ENCODE assay signal across 1 cellular context in genomic region chr11:118251858-118252652, GRCh38.
TF ChIP-seq lines count a peak whose summit lies in the region.

MPZL3 (minus strand) TSS chr11:118252365; CDS start chr11:118252294, 71 bp downstream.

TF ChIP-seq in HepG2, 621 proteins besides CTCF, POLR2A, EP300 and RAD21 (continued from another document and continues in another):
- TF ChIP-seq, protein P1, sequence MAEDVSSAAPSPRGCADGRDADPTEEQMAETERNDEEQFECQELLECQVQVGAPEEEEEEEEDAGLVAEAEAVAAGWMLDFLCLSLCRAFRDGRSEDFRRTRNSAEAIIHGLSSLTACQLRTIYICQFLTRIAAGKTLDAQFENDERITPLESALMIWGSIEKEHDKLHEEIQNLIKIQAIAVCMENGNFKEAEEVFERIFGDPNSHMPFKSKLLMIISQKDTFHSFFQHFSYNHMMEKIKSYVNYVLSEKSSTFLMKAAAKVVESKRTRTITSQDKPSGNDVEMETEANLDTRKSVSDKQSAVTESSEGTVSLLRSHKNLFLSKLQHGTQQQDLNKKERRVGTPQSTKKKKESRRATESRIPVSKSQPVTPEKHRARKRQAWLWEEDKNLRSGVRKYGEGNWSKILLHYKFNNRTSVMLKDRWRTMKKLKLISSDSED (CRISPR knock-in tag; IDR thresholded peaks at IDR 0.05), result no peak
- 0 out of 2 replicates have a peak, but pooled peaks have one; percentile 71 for TF ChIP-seq SMAD1 (CRISPR knock-in tag; IDR thresholded peaks at IDR 0.05; ENCODE audit: borderline replicate concordance, low read depth)
- TF ChIP-seq, protein P2, sequence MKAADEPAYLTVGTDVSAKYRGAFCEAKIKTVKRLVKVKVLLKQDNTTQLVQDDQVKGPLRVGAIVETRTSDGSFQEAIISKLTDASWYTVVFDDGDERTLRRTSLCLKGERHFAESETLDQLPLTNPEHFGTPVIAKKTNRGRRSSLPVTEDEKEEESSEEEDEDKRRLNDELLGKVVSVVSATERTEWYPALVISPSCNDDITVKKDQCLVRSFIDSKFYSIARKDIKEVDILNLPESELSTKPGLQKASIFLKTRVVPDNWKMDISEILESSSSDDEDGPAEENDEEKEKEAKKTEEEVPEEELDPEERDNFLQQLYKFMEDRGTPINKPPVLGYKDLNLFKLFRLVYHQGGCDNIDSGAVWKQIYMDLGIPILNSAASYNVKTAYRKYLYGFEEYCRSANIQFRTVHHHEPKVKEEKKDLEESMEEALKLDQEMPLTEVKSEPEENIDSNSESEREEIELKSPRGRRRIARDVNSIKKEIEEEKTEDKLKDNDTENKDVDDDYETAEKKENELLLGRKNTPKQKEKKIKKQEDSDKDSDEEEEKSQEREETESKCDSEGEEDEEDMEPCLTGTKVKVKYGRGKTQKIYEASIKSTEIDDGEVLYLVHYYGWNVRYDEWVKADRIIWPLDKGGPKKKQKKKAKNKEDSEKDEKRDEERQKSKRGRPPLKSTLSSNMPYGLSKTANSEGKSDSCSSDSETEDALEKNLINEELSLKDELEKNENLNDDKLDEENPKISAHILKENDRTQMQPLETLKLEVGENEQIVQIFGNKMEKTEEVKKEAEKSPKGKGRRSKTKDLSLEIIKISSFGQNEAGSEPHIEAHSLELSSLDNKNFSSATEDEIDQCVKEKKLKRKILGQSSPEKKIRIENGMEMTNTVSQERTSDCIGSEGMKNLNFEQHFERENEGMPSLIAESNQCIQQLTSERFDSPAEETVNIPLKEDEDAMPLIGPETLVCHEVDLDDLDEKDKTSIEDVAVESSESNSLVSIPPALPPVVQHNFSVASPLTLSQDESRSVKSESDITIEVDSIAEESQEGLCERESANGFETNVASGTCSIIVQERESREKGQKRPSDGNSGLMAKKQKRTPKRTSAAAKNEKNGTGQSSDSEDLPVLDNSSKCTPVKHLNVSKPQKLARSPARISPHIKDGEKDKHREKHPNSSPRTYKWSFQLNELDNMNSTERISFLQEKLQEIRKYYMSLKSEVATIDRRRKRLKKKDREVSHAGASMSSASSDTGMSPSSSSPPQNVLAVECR (CRISPR knock-in tag; IDR thresholded peaks at IDR 0.05; ENCODE audit: borderline replicate concordance), result peak; percentile 81
- peak; percentile 83 for TF ChIP-seq POLR2G (IDR thresholded peaks at IDR 0.05; ENCODE audit: low read depth, low read length)
- no peak for TF ChIP-seq ZNF878 (CRISPR knock-in tag; IDR thresholded peaks at IDR 0.05)
- no peak for TF ChIP-seq ZNF720 (CRISPR knock-in tag; IDR thresholded peaks at IDR 0.05)
- no peak for TF ChIP-seq HMG20A (CRISPR knock-in tag; IDR thresholded peaks at IDR 0.05; ENCODE audit: borderline replicate concordance)
- no peak for TF ChIP-seq ZNF552 (CRISPR knock-in tag; IDR thresholded peaks at IDR 0.05; ENCODE audit: borderline replicate concordance)
- TF ChIP-seq HMGA1 (CRISPR knock-in tag; conservative IDR thresholded peaks at IDR 0.05), result no peak
- TF ChIP-seq ZNF549 (CRISPR knock-in tag; IDR thresholded peaks at IDR 0.05), result no peak
- TF ChIP-seq ZNF263 (CRISPR knock-in tag; IDR thresholded peaks at IDR 0.05), result peak; percentile 91
- no peak for TF ChIP-seq SMARCC2 (IDR thresholded peaks at IDR 0.05)
- TF ChIP-seq CCDC6 (CRISPR knock-in tag; IDR thresholded peaks at IDR 0.05), result no peak
- TF ChIP-seq, protein P3, sequence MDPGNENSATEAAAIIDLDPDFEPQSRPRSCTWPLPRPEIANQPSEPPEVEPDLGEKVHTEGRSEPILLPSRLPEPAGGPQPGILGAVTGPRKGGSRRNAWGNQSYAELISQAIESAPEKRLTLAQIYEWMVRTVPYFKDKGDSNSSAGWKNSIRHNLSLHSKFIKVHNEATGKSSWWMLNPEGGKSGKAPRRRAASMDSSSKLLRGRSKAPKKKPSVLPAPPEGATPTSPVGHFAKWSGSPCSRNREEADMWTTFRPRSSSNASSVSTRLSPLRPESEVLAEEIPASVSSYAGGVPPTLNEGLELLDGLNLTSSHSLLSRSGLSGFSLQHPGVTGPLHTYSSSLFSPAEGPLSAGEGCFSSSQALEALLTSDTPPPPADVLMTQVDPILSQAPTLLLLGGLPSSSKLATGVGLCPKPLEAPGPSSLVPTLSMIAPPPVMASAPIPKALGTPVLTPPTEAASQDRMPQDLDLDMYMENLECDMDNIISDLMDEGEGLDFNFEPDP (CRISPR knock-in tag; conservative IDR thresholded peaks at IDR 0.05), result peak; percentile 95
- TF ChIP-seq, protein P4, sequence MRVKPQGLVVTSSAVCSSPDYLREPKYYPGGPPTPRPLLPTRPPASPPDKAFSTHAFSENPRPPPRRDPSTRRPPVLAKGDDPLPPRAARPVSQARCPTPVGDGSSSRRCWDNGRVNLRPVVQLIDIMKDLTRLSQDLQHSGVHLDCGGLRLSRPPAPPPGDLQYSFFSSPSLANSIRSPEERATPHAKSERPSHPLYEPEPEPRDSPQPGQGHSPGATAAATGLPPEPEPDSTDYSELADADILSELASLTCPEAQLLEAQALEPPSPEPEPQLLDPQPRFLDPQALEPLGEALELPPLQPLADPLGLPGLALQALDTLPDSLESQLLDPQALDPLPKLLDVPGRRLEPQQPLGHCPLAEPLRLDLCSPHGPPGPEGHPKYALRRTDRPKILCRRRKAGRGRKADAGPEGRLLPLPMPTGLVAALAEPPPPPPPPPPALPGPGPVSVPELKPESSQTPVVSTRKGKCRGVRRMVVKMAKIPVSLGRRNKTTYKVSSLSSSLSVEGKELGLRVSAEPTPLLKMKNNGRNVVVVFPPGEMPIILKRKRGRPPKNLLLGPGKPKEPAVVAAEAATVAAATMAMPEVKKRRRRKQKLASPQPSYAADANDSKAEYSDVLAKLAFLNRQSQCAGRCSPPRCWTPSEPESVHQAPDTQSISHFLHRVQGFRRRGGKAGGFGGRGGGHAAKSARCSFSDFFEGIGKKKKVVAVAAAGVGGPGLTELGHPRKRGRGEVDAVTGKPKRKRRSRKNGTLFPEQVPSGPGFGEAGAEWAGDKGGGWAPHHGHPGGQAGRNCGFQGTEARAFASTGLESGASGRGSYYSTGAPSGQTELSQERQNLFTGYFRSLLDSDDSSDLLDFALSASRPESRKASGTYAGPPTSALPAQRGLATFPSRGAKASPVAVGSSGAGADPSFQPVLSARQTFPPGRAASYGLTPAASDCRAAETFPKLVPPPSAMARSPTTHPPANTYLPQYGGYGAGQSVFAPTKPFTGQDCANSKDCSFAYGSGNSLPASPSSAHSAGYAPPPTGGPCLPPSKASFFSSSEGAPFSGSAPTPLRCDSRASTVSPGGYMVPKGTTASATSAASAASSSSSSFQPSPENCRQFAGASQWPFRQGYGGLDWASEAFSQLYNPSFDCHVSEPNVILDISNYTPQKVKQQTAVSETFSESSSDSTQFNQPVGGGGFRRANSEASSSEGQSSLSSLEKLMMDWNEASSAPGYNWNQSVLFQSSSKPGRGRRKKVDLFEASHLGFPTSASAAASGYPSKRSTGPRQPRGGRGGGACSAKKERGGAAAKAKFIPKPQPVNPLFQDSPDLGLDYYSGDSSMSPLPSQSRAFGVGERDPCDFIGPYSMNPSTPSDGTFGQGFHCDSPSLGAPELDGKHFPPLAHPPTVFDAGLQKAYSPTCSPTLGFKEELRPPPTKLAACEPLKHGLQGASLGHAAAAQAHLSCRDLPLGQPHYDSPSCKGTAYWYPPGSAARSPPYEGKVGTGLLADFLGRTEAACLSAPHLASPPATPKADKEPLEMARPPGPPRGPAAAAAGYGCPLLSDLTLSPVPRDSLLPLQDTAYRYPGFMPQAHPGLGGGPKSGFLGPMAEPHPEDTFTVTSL (CRISPR knock-in tag; IDR thresholded peaks at IDR 0.05; ENCODE audit: borderline replicate concordance), result no peak
- TF ChIP-seq ZNF775 (CRISPR knock-in tag; IDR thresholded peaks at IDR 0.05; ENCODE audit: borderline replicate concordance), result no peak
- no peak for TF ChIP-seq KLF11 (CRISPR knock-in tag; IDR thresholded peaks at IDR 0.05)
- peak; percentile 53; the same call in 1 of the 2 replicates for TF ChIP-seq TFAP4 (IDR thresholded peaks at IDR 0.05; ENCODE audit: borderline replicate concordance, low read depth)
- TF ChIP-seq, protein P5, sequence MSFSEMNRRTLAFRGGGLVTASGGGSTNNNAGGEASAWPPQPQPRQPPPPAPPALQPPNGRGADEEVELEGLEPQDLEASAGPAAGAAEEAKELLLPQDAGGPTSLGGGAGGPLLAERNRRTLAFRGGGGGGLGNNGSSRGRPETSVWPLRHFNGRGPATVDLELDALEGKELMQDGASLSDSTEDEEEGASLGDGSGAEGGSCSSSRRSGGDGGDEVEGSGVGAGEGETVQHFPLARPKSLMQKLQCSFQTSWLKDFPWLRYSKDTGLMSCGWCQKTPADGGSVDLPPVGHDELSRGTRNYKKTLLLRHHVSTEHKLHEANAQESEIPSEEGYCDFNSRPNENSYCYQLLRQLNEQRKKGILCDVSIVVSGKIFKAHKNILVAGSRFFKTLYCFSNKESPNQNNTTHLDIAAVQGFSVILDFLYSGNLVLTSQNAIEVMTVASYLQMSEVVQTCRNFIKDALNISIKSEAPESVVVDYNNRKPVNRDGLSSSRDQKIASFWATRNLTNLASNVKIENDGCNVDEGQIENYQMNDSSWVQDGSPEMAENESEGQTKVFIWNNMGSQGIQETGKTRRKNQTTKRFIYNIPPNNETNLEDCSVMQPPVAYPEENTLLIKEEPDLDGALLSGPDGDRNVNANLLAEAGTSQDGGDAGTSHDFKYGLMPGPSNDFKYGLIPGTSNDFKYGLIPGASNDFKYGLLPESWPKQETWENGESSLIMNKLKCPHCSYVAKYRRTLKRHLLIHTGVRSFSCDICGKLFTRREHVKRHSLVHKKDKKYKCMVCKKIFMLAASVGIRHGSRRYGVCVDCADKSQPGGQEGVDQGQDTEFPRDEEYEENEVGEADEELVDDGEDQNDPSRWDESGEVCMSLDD (CRISPR knock-in tag; IDR thresholded peaks at IDR 0.05; ENCODE audit: borderline replicate concordance), result no peak
- 0 out of 2 replicates have a peak, but pooled peaks have one; percentile 21 for TF ChIP-seq DNMT3B (CRISPR knock-in tag; conservative IDR thresholded peaks at IDR 0.05)
- no peak for TF ChIP-seq ZNF784 (CRISPR knock-in tag; IDR thresholded peaks at IDR 0.05; ENCODE audit: borderline replicate concordance)
- 0 out of 2 replicates have a peak, but pooled peaks have one; percentile 57 for TF ChIP-seq ZNF619 (CRISPR knock-in tag; IDR thresholded peaks at IDR 0.05)
- TF ChIP-seq, protein P6, sequence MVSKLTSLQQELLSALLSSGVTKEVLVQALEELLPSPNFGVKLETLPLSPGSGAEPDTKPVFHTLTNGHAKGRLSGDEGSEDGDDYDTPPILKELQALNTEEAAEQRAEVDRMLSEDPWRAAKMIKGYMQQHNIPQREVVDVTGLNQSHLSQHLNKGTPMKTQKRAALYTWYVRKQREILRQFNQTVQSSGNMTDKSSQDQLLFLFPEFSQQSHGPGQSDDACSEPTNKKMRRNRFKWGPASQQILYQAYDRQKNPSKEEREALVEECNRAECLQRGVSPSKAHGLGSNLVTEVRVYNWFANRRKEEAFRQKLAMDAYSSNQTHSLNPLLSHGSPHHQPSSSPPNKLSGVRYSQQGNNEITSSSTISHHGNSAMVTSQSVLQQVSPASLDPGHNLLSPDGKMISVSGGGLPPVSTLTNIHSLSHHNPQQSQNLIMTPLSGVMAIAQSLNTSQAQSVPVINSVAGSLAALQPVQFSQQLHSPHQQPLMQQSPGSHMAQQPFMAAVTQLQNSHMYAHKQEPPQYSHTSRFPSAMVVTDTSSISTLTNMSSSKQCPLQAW (CRISPR knock-in tag; IDR thresholded peaks at IDR 0.05), result peak; percentile 73; the same call in 1 of the 2 replicates
- no peak for TF ChIP-seq PRMT3 (CRISPR knock-in tag; IDR thresholded peaks at IDR 0.05; ENCODE audit: borderline replicate concordance, low read depth)
- no peak for TF ChIP-seq ZNF713 (CRISPR knock-in tag; IDR thresholded peaks at IDR 0.05)
- 0 out of 2 replicates have a peak, but pooled peaks have one; percentile 29 for TF ChIP-seq IRF2 (CRISPR knock-in tag; IDR thresholded peaks at IDR 0.05)
